7 cellular contexts compared by ENCODE assay signal in the genomic region with DNA sequence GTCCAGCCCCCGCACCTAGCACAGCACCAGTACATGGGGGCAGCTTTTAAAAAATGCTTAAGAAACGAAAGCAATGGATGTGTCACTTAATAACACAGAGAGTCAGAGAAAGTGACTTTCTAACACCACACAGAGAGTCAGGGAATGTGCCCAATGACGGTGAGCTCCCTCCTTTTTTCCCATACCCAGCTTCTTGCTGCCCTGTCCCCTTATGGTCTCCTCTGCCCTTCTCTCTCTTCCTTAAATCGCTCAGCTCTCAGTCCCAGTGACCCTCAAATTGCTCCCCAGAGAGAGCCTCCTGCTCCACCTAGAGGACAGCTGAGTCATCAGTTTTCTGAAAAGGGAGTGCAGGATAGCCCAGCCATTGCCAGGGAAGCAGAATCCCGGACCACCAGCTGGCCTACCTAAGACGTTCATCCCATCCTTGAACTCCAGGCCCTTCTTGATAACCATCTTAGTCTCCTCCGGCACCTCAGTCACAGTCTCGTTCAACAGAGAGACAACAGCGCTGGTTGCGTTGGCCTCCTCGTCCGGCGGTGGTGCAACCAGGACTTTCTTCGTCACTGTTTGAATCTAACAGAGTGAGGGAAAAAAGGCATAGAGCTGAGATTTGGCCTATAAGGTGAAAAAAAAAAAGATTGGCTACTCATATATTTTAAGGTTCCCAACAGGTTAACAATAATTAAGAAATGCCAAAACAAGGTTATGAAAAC.
DNase-seq lines count a peak whose midpoint lies in the region; ATAC-seq and TF ChIP-seq lines count a peak whose summit lies in the region.

No MANE protein-coding gene starts in this region.

- no peak overlapping the region for H3K27ac ChIP-seq in OCI-LY3 (ENCODE audit: low read length)
- peak overlapping the region in 1 of 5 donors; percentile 40 for H3K27ac ChIP-seq in stomach

- no peak for TF ChIP-seq POLR2A in stomach (IDR thresholded peaks at IDR 0.05)

- peak overlapping the region; percentile 38 for H3K4me3 Mint-ChIP-seq in activated naive CD8-positive, alpha-beta T cell treated with anti-CD3 and anti-CD28 coated beads, Interleukin-2, amount 10 ng/mL, durations not matched to agents 7 days and 5 days

- H3K36me3 Mint-ChIP-seq in activated naive CD8-positive, alpha-beta T cell treated with anti-CD3 and anti-CD28 coated beads, Interleukin-2, amount 10 ng/mL, durations not matched to agents 7 days and 5 days, result peaks cover 6% of the 10 kb centered on the region

- intact Hi-C loops in stomach (cut with DNase I; ENCODE audit: low total_unique reads), result no loop called here

- H3K4me1 Mint-ChIP-seq in activated naive CD8-positive, alpha-beta T cell treated with anti-CD3 and anti-CD28 coated beads, Interleukin-2, amount 10 ng/mL, durations not matched to agents 7 days and 5 days, result peaks cover 15% of the 10 kb centered on the region

- H3K4me2 ChIP-seq in OCI-LY3 (ENCODE audit: low read length), result peak overlapping the region; percentile 81

- ATAC-seq in activated naive CD8-positive, alpha-beta T cell treated with anti-CD3 and anti-CD28 coated beads, Interleukin-2, amount 10 ng/mL, durations not matched to agents 7 days and 5 days (ENCODE audit: low read depth), result peak; percentile 82
- no peak for ATAC-seq in HG03045 (IDR thresholded peaks at IDR 0.05; ENCODE audit: unreplicated experiment)

- 58 to 67% (median 65%) methylated on average over 14 of the region's 14 CpGs for WGBS in stomach, 5 donors

- H3K4me3 ChIP-seq in HAP-1 (no peak overlapping the region), OCI-LY3 (ENCODE audit: low read length) (peak overlapping the region; percentile 64), stomach (no peak overlapping the region)

- TF ChIP-seq CTCF in OCI-LY3 (IDR thresholded peaks at IDR 0.05; ENCODE audit: low read depth, low read length), result peak; percentile 84
- peak in 5 of 7 experiments; percentile 12 to 54 (median 30) for TF ChIP-seq CTCF in stomach (IDR thresholded peaks at IDR 0.05)

- H3K27ac Mint-ChIP-seq in activated naive CD8-positive, alpha-beta T cell treated with anti-CD3 and anti-CD28 coated beads, Interleukin-2, amount 10 ng/mL, durations not matched to agents 7 days and 5 days, result peak overlapping the region; percentile 70

- no peaks in the 10 kb centered on the region for H3K4me1 ChIP-seq in HAP-1
- H3K4me1 ChIP-seq in OCI-LY3 (ENCODE audit: low read length), result peaks cover 6% of the 10 kb centered on the region
- H3K4me1 ChIP-seq in stomach, result peaks cover 0 to 29% (median 13%) of the 10 kb centered on the region in 4 donors

- H3K9me3 ChIP-seq in HAP-1, result no peaks in the 10 kb centered on the region
- no peaks in the 10 kb centered on the region for H3K9me3 ChIP-seq in OCI-LY3 (ENCODE audit: insufficient read depth, low read length)
- no peaks in the 10 kb centered on the region for H3K9me3 ChIP-seq in stomach

- H3K27me3 ChIP-seq in HAP-1 (ENCODE audit: low read depth) (no peaks in the 10 kb centered on the region), OCI-LY3 (ENCODE audit: low read depth, low read length) (no peaks in the 10 kb centered on the region), stomach (no peaks in the 10 kb centered on the region)

- no peak for TF ChIP-seq EP300 in stomach (IDR thresholded peaks at IDR 0.05)

- H3K79me2 ChIP-seq in OCI-LY3 (ENCODE audit: low read length), result no peaks in the 10 kb centered on the region

- no peaks in the 10 kb centered on the region for H3K36me3 ChIP-seq in HAP-1 (replicated peaks)
- H3K36me3 ChIP-seq in OCI-LY3 (replicated peaks; ENCODE audit: low read depth, low read length), result no peaks in the 10 kb centered on the region
- H3K36me3 ChIP-seq in stomach, result no peaks in the 10 kb centered on the region

- in situ Hi-C loops in HAP-1 (cut with MboI; ENCODE audit: low sequenced_read_pairs), result no loop called here

- peak overlapping the region; percentile 35 for H3K9ac ChIP-seq in OCI-LY3 (ENCODE audit: low read length)

- H4K20me1 ChIP-seq in OCI-LY3 (ENCODE audit: insufficient read depth, low read length), result no peaks in the 10 kb centered on the region

- POLR2A ChIA-PET in activated naive CD8-positive, alpha-beta T cell treated with anti-CD3 and anti-CD28 coated beads, Interleukin-2, amount 10 ng/mL, durations not matched to agents 7 days and 5 days (lab: Charles Lee), result interaction anchor here (0.6 to 1.5 kb wide), 4 partner anchors 8 to 140 kb away, joined by 3 to 5 read pairs (median 4); no protein-coding TSS in a partner anchor

- DNase-seq in EL, result peak; percentile 50
- DNase-seq in HAP-1 (ENCODE audit: low spot score in 2 of 2), result peak; percentile 38 to 40
- peak; percentile 43 for DNase-seq in activated naive CD8-positive, alpha-beta T cell treated with anti-CD3 and anti-CD28 coated beads, Interleukin-2, amount 10 ng/mL, durations not matched to agents 7 days and 5 days
- peak; percentile 25 for DNase-seq in iPS DF 4.7 (ENCODE audit: extremely low read depth, low spot score)
- peak; percentile 36 for DNase-seq in stomach

- H3K27me3 Mint-ChIP-seq in activated naive CD8-positive, alpha-beta T cell treated with anti-CD3 and anti-CD28 coated beads, Interleukin-2, amount 10 ng/mL, durations not matched to agents 7 days and 5 days, result peaks cover 2% of the 10 kb centered on the region

- H2AFZ ChIP-seq in OCI-LY3 (ENCODE audit: low read depth, low read length), result peak overlapping the region; percentile 55; the same call in 1 of the 2 replicates

- peaks cover 3% of the 10 kb centered on the region for H3K9me3 Mint-ChIP-seq in activated naive CD8-positive, alpha-beta T cell treated with anti-CD3 and anti-CD28 coated beads, Interleukin-2, amount 10 ng/mL, durations not matched to agents 7 days and 5 days
